In the genomic region with DNA sequence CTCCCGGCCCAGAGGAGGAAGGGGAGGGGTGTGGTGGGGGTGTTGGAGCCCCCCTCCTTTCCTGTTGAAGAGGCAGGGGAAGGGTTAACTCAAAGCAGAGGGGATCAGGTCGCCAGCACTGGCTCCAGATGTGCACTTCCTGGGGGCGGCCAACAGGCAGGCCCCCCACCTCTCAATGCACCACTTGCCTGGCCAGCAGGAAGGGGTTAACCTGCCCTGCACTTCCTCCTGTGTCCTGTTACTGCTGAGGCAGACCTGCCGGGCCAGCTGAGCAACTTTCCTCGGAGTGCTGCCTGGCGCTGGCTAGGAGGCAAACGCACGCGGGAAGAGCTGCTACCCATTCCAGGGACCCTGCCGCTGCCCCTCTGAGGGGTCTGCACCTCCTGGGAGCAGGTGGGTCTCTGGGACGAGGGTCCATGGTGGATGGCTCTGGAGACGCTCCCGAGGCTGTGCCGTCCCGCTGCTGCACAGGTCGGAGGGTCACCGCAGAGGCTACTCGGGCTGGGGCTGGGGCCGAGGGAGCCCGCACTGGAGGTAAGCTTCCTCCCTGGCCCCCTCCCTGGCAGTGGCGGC, we compare ENCODE assay signal across 9 cellular contexts. TPM values are rescaled to one million over a fixed set of nuclear protein-coding genes. Genes with fewer than 3 reads are reported as not detected.
A peak's percentile ranks its signal among the peaks of the same experiment; 100 is the strongest.
DNase-seq lines count a peak whose midpoint lies in the region; ATAC-seq and TF ChIP-seq lines count a peak whose summit lies in the region.
"Had no signal": no experiment of that assay in that cellular context is flagged by ENCODE, and none has a peak within 500 bp of the region (broad histone marks: within the 10 kb centered on the region; RNA-seq: fewer than 3 reads in every experiment).

A gene (plus strand): TSS at position 284 of the 573 bp plus-strand sequence. CDS start 3,822 bp downstream, outside the sequence.

- H3K4me3 ChIP-seq in H7 (ENCODE audit: insufficient read depth, low read depth, low read length) = peak within 1 kb of the TSS; percentile 57
- peak within 1 kb of the TSS; percentile 44 for H3K4me3 ChIP-seq in RWPE2 (ENCODE audit: severe bottlenecking)
- peak within 1 kb of the TSS; percentile 56 for H3K4me3 ChIP-seq in rectal smooth muscle tissue (ENCODE audit: low read length)
- no peak within 1 kb of the TSS for H3K4me3 ChIP-seq in Karpas-422 (ENCODE audit: low read length)
- no peak within 1 kb of the TSS for H3K4me3 ChIP-seq in tibial artery

- ATAC-seq in RWPE2 (ENCODE audit: low read depth) (peak; percentile 77), left ventricle myocardium superior (peak; percentile 43)

- peak; percentile 90 for DNase-seq in H7
- DNase-seq in RWPE2 (ENCODE audit: low spot score) = no peak
- no peak for DNase-seq in left ventricle myocardium superior
- no peak for DNase-seq in Karpas-422
- no peak for DNase-seq in putamen (ENCODE audit: low spot score)
- DNase-seq in tibial artery = no peak
- DNase-seq in globus pallidus (ENCODE audit: low spot score) = no peak
- DNase-seq: stimulated activated CD4-positive, alpha-beta T cell treated with anti-CD3 and anti-CD28 coated beads, Interleukin-4, amount 100 ng/mL, for 1 hour had no signal

- no peaks in the 10 kb centered on the region for H3K36me3 ChIP-seq in H7 (replicated peaks; ENCODE audit: control insufficient read depth, insufficient read depth, low read length)
- peaks cover 19% of the 10 kb centered on the region for H3K36me3 ChIP-seq in RWPE2 (ENCODE audit: low read depth)
- no peaks in the 10 kb centered on the region for H3K36me3 ChIP-seq in rectal smooth muscle tissue (ENCODE audit: control insufficient read depth, insufficient read depth, low read length)
- no peaks in the 10 kb centered on the region for H3K36me3 ChIP-seq in Karpas-422 (ENCODE audit: insufficient read depth, low read length)
- H3K36me3 ChIP-seq in tibial artery = peaks cover 0 to 8% (median 0%) of the 10 kb centered on the region in 3 donors

- H3K79me2 ChIP-seq in Karpas-422 (ENCODE audit: low read length) = no peaks in the 10 kb centered on the region

- H4K20me1 ChIP-seq in Karpas-422 (ENCODE audit: insufficient read depth, low read depth, low read length) = 0 out of 2 replicates have a peak, but pooled peaks cover 4% of the 10 kb centered on the region

- H3K4me1 ChIP-seq in RWPE2 (ENCODE audit: insufficient read depth, poor library complexity, severe bottlenecking) = peaks cover 14% of the 10 kb centered on the region
- peaks cover 5% of the 10 kb centered on the region for H3K4me1 ChIP-seq in rectal smooth muscle tissue (ENCODE audit: control insufficient read depth, insufficient read depth, low read length)
- H3K4me1 ChIP-seq in Karpas-422 (ENCODE audit: low read length) = no peaks in the 10 kb centered on the region
- H3K4me1 ChIP-seq in tibial artery = peaks cover 0 to 32% (median 17%) of the 10 kb centered on the region in 4 donors

- H3K4me2 ChIP-seq in Karpas-422 (ENCODE audit: low read depth, low read length, poor library complexity, severe bottlenecking) = no peak within 1 kb of the TSS

- no peaks in the 10 kb centered on the region for H3K9me2 ChIP-seq in Karpas-422 (replicated peaks; ENCODE audit: insufficient read depth, low read length)

- peak within 1 kb of the TSS; percentile 82 for H3K27ac ChIP-seq in RWPE2 (ENCODE audit: poor library complexity, severe bottlenecking)
- no peak within 1 kb of the TSS for H3K27ac ChIP-seq in rectal smooth muscle tissue (ENCODE audit: low read depth, low read length)
- no peak within 1 kb of the TSS for H3K27ac ChIP-seq in Karpas-422 (ENCODE audit: low read length)
- no peak within 1 kb of the TSS for H3K27ac ChIP-seq in tibial artery

- H3K9me3 ChIP-seq in RWPE2 (ENCODE audit: severe bottlenecking) = no peaks in the 10 kb centered on the region
- no peaks in the 10 kb centered on the region for H3K9me3 ChIP-seq in Karpas-422 (ENCODE audit: low read length)
- H3K9me3 ChIP-seq in tibial artery = no peaks in the 10 kb centered on the region

- TF ChIP-seq CTCF in RWPE2 (IDR thresholded peaks at IDR 0.05; ENCODE audit: poor library complexity, severe bottlenecking) (no peak), tibial artery (IDR thresholded peaks at IDR 0.05) (no peak)

- intact Hi-C loops in left ventricle myocardium superior (cut with micrococcal nuclease) = no loop called here
- intact Hi-C loops in tibial artery (cut with DNase I; ENCODE audit: low total_unique reads) = no loop called here

- no peak within 1 kb of the TSS for H2AFZ ChIP-seq in Karpas-422 (ENCODE audit: low read length)

- peaks cover 30% of the 10 kb centered on the region for H3K27me3 ChIP-seq in H7 (ENCODE audit: control insufficient read depth, insufficient read depth, low read length)
- no peaks in the 10 kb centered on the region for H3K27me3 ChIP-seq in RWPE2 (ENCODE audit: insufficient read depth, poor library complexity, severe bottlenecking)
- peaks cover 17% of the 10 kb centered on the region for H3K27me3 ChIP-seq in rectal smooth muscle tissue (ENCODE audit: control insufficient read depth, insufficient read depth, low read length)
- H3K27me3 ChIP-seq in Karpas-422 (ENCODE audit: low read length) = no peaks in the 10 kb centered on the region
- peaks cover 2 to 69% of the 10 kb centered on the region in 2 donors for H3K27me3 ChIP-seq in tibial artery

- no peak within 1 kb of the TSS for H3K9ac ChIP-seq in rectal smooth muscle tissue (ENCODE audit: low read length)
- no peak within 1 kb of the TSS for H3K9ac ChIP-seq in Karpas-422 (ENCODE audit: low read length)

RNA-seq across cellular contexts. Expression of the gene that starts here (rescaled TPM):
- 0.07 and 0.87 TPM in 2 replicates for total RNA-seq in H7 (2014; rRNA removed; shearing (Covaris generic))
- 33.4 TPM for total RNA-seq in left ventricle myocardium superior
- total RNA-seq in Karpas-422 (2014; rRNA removed; shearing (Covaris generic); ENCODE audit: low replicate concordance) = not detected in 2 replicates

Comparison
In these comparisons a context has a peak if more than half of its experiments do, and no peak if none do; other contexts are left out.
1. RNA of the gene that starts here (total RNA-seq): 33.4 TPM in left ventricle myocardium superior (single experiment); 0.07 to 0.87 TPM in H7 and not detected in Karpas-422; every median in the first group is over 10 times any median in the second.
2. Peak in DNase-seq and H3K4me3 ChIP-seq in H7; RNA of the gene not detected or under 1 TPM.
3. H3K4me3 ChIP-seq: peak in RWPE2 (single experiment) and rectal smooth muscle tissue (single experiment); none in Karpas-422 (single experiment) and tibial artery (0 of 2).